26 cellular contexts compared by ENCODE assay signal in the genomic region with DNA sequence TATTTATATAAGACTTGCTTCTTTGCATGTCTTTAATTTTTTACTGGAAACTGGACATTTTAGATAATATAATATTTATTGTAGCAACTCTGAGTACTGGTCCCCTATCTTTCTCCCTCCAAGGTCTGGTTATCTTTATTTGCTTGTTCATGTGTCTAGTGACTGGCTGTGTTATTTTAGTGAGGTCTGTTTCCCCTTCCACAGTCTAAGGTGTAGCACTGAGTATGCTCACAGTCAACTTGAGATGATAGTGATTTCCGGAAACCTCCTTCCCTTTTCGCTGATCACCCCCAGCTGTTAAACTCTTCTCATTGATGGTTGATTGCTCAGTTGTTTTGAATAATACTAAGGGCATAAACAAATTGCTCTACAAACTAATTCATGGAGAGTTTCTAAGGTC. TPM values are rescaled to one million over a fixed set of nuclear protein-coding genes. Genes with fewer than 3 reads are reported as not detected.
DNase-seq lines count a peak whose midpoint lies in the region; ATAC-seq, FAIRE-seq and TF ChIP-seq lines count a peak whose summit lies in the region.
"Had no signal": no experiment of that assay in that cellular context is flagged by ENCODE, and none has a peak within 500 bp of the region (broad histone marks: within the 10 kb centered on the region; RNA-seq: fewer than 3 reads in every experiment).

No MANE protein-coding gene starts in this region.

- intact Hi-C loops in OCI-LY7 (cut with micrococcal nuclease; ENCODE audit: unreplicated experiment), result no loop called here

- POLR2A ChIA-PET in OCI-LY7 (lab: Charles Lee), result interaction anchor here (0.6 kb wide), 1 partner anchor 10 kb away, joined by 3 read pairs; no protein-coding TSS in a partner anchor

- H3K4me2 ChIP-seq in OCI-LY7 (ENCODE audit: low read length), result no peak overlapping the region

- H3K36me3 ChIP-seq in OCI-LY7 (ENCODE audit: insufficient read depth, low read length) (no peaks in the 10 kb centered on the region), BE2C (no peaks in the 10 kb centered on the region)
- H3K36me3 ChIP-seq: lower lobe of right lung, prostate gland, vagina had no signal

- BruUV-seq in OCI-LY7 (replicated peaks; lab: Mats Ljungman, UMichigan), result no TSS peak

- ATAC-seq in GM18907 (IDR thresholded peaks at IDR 0.05; ENCODE audit: unreplicated experiment) (peak; percentile 66), HG02852 (IDR thresholded peaks at IDR 0.05; ENCODE audit: unreplicated experiment) (peak; percentile 79)
- ATAC-seq: CD8-positive, alpha-beta T cell; lower lobe of right lung; stimulated activated naive B cell treated with anti-CD40 and anti-IgM and Interleukin-4, amounts not matched to agents 10 μg/mL and 1 μg/mL and 100 μg/mL, for 72 hours had no signal

- H3K27me3 ChIP-seq in BE2C, result no peaks in the 10 kb centered on the region
- H3K27me3 ChIP-seq: testis, vagina had no signal

- H3K4me3 ChIP-seq in OCI-LY7 (ENCODE audit: low read depth, low read length, poor library complexity, severe bottlenecking) (no peak overlapping the region), BE2C (ENCODE audit: low read depth, low read length) (no peak overlapping the region)
- H3K4me3 ChIP-seq: lower lobe of right lung, prostate gland, testis, vagina had no signal

- no peaks in the 10 kb centered on the region for H3K4me1 ChIP-seq in OCI-LY7 (ENCODE audit: insufficient read depth, low read length, poor library complexity, severe bottlenecking)
- no peaks in the 10 kb centered on the region for H3K4me1 ChIP-seq in BE2C
- H3K4me1 ChIP-seq: lower lobe of right lung, prostate gland, testis, vagina had no signal

- DNase-seq in OCI-LY7 (ENCODE audit: low spot score), result peak; percentile 15
- no peak for DNase-seq in AML-193 (lab: John Stamatoyannopoulos, UW)
- DNase-seq in BE2C, result no peak
- no peak for DNase-seq in NK-92 (lab: John Stamatoyannopoulos, UW; ENCODE audit: unreplicated experiment)
- DNase-seq in HTR-8/SVneo (ENCODE audit: insufficient read length, low spot score), result no peak
- DNase-seq: activated CD4-positive, alpha-beta T cell treated with anti-CD3 and anti-CD28 coated beads for 4 hours; activated naive CD4-positive, alpha-beta T cell treated with anti-CD3 and anti-CD28 coated beads, Interleukin-2, amount 10 ng/mL, durations not matched to agents 7 days and 5 days; anterior cingulate cortex; CD8-positive, alpha-beta T cell; GF-D8; kidney; lower lobe of right lung; NCI-H187 treated with DMSO at 0.1 percent for 48 hours; NCI-H2227 treated with DMSO at 0.1 percent for 48 hours; NCI-H748 treated with DMSO at 0.1 percent for 48 hours; SHP77 treated with DMSO at 0.1 percent for 48 hours; stimulated activated CD4-positive, alpha-beta T cell treated with anti-CD3 and anti-CD28 coated beads, Interleukin-1b, Interleukin-23, amount 100 ng/mL, for 48 hours; stimulated activated naive B cell treated with anti-CD40 and anti-IgM and Interleukin-4, amounts not matched to agents 10 μg/mL and 1 μg/mL and 100 μg/mL, for 72 hours; SW 1271; testis had no signal

- no peak overlapping the region for H2AFZ ChIP-seq in OCI-LY7 (ENCODE audit: low read length)

- CTCF ChIA-PET in OCI-LY7 (lab: Charles Lee; ENCODE audit: unreplicated experiment), result no interaction called here

- TF ChIP-seq CTCF in OCI-LY7 (conservative IDR thresholded peaks at IDR 0.05; ENCODE audit: low read length) (no peak), BE2C (IDR thresholded peaks at IDR 0.05; ENCODE audit: low read depth, low read length) (no peak)

- H3K79me2 ChIP-seq in OCI-LY7 (ENCODE audit: insufficient read depth, low read depth, low read length), result no peaks in the 10 kb centered on the region

- H3K9me3 ChIP-seq in OCI-LY7 (ENCODE audit: low read length), result no peaks in the 10 kb centered on the region
- no peaks in the 10 kb centered on the region for H3K9me3 ChIP-seq in BE2C
- H3K9me3 ChIP-seq: lower lobe of right lung, prostate gland, testis, vagina had no signal

- FAIRE-seq in HTR-8/SVneo (lab: Jason Lieb, UNC), result no peak
- FAIRE-seq: endometrium, GM12891, kidney had no signal

- H4K20me1 ChIP-seq in OCI-LY7 (ENCODE audit: insufficient read depth, low read length), result no peaks in the 10 kb centered on the region

- H3K9me2 ChIP-seq in OCI-LY7 (ENCODE audit: insufficient read depth, low read length), result no peaks in the 10 kb centered on the region

- H3K27ac ChIP-seq in OCI-LY7 (ENCODE audit: low read depth, low read length, poor library complexity, severe bottlenecking), result no peak overlapping the region
- H3K27ac ChIP-seq: lower lobe of right lung, prostate gland, testis, vagina had no signal

RNA-seq across cellular contexts. Expression of a gene that starts 37.0 kb away (rescaled TPM):
- total RNA-seq in OCI-LY7 (2014; rRNA removed; shearing (Covaris generic)), result 49.2 and 63.3 TPM in 2 replicates
- total RNA-seq in OCI-LY7 (2022), result 153 and 162 TPM in 2 replicates
- polyA plus RNA-seq in BE2C (2012; ENCODE audit: insufficient read depth, insufficient read length, low read depth), result 256 TPM

RNA-seq across cellular contexts. Expression of a gene that starts 49.4 kb away (rescaled TPM):
- 23.6 and 26.5 TPM in 2 replicates for total RNA-seq in OCI-LY7 (2014; rRNA removed; shearing (Covaris generic))
- total RNA-seq in OCI-LY7 (2022), result 25.6 and 29.1 TPM in 2 replicates
- polyA plus RNA-seq in BE2C (2012; ENCODE audit: insufficient read depth, insufficient read length, low read depth), result 63.4 TPM
